ENCODE assay signal across 8 cellular contexts in the genomic region with DNA sequence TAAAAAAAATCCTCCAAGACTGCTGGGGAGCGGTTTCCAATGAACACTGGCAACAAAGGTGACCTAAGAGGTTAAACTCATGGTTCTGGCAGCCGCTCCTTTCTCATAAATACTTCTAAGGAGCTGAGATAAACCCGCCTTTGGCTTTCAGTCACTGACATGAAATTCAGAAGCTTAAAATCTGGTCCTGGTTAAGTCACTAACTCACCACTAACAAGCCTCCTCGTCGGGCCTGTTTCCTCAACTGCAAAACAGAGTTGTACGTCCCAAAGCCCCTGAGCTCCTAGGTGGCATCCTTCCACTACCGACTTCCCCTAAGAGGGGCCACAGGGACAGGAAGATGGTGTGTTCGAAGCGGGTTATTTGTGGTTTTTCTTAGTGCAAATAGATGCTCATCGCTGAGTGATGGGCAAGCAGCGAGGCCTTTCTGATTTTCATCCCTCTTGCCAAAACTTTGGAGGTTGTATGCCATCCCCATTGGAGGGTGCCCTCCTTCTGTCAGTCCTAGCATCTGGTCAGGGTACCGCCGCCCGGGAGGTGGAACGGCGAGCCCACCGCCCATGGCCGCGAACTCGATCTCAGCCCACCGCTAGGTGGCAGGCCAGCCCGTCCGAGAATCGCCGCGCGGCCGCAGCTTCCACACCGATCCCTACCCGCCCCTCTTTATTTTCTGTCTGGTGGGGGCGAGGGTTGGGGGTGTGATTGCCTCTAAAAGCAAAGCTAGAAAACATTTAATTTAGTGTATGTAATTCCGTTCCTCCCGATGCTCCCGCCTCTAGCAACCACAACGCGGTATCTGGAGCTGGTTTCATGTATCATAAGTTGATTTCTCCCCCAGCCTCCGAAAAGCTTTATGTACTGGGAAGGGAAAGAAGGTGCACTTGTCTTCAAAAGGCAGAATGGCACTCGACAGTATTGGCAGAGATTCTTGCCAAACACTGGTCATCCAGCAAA. TPM values are rescaled to one million over a fixed set of nuclear protein-coding genes. Genes with fewer than 3 reads are reported as not detected.
DNase-seq lines count a peak whose midpoint lies in the region; ATAC-seq and TF ChIP-seq lines count a peak whose summit lies in the region.

No MANE protein-coding gene starts in this region.

- peak; percentile 87 for DNase-seq in GM04504 (ENCODE audit: low read depth)
- DNase-seq in NCI-H1105 treated with DMSO at 0.1 percent for 48 hours (lab: John Stamatoyannopoulos, UW): peak; percentile 87
- peak; percentile 80 for DNase-seq in activated CD4-positive, CD25-positive, alpha-beta regulatory T cell treated with anti-CD3 and anti-CD28 coated beads, Interleukin-2, amount 50 U/mL, for 72 hours
- DNase-seq in chondrocyte (ENCODE audit: low spot score): peak; percentile 83
- peak; percentile 37 for DNase-seq in kidney glomerular epithelial cell (lab: John Stamatoyannopoulos, UW)
- peak; percentile 55 to 63 for DNase-seq in stimulated activated CD4-positive, alpha-beta T cell treated with anti-CD3 and anti-CD28 coated beads, Interleukin-12 subunit alpha, Interleukin-12 subunit beta, amount 100 ng/mL, for 24 hours (ENCODE audit: low read depth in 2 of 2)

- peak overlapping the region; percentile 87 for H3K4me3 Mint-ChIP-seq in chondrocyte (ENCODE audit: unreplicated experiment)

- H3K27ac Mint-ChIP-seq in chondrocyte (ENCODE audit: unreplicated experiment): peak overlapping the region; percentile 96

- ATAC-seq in GM18861 (IDR thresholded peaks at IDR 0.05; ENCODE audit: unreplicated experiment) (no peak), GM18511 (IDR thresholded peaks at IDR 0.05; ENCODE audit: unreplicated experiment) (no peak)

- peak; percentile 98 for TF ChIP-seq CTCF in chondrocyte (IDR thresholded peaks at IDR 0.05)

- H3K4me1 Mint-ChIP-seq in chondrocyte (ENCODE audit: low read depth): peaks cover 64% of the 10 kb centered on the region

- H3K27me3 Mint-ChIP-seq in chondrocyte (ENCODE audit: low read depth): no peaks in the 10 kb centered on the region

- H3K9me3 Mint-ChIP-seq in chondrocyte (ENCODE audit: low read depth): no peaks in the 10 kb centered on the region

- no peaks in the 10 kb centered on the region for H3K36me3 Mint-ChIP-seq in chondrocyte (ENCODE audit: low read depth)

RNA-seq across cellular contexts. Expression of gene BCL6, which starts 4.5 kb away (rescaled TPM):
- 45.2 to 46.7 TPM (median 46.0 TPM) in 3 replicates for total RNA-seq in chondrocyte

RNA-seq across cellular contexts. Expression of gene RTP2, which starts 38.4 kb away (rescaled TPM):
- not detected in 3 replicates for total RNA-seq in chondrocyte

Comparison
In these comparisons a context has a peak if more than half of its experiments do, and no peak if none do; other contexts are left out.
1. DNase-seq: peak in every context shown above with its lines; median percentile 87 in GM04504; 87 in NCI-H1105 treated with DMSO at 0.1 percent for 48 hours; 83 in chondrocyte; 80 in activated CD4-positive, CD25-positive, alpha-beta regulatory T cell treated with anti-CD3 and anti-CD28 coated beads, Interleukin-2, amount 50 U/mL, for 72 hours; 59 in stimulated activated CD4-positive, alpha-beta T cell treated with anti-CD3 and anti-CD28 coated beads, Interleukin-12 subunit alpha, Interleukin-12 subunit beta, amount 100 ng/mL, for 24 hours; 37 in kidney glomerular epithelial cell.